ENCODE assay signal across 12 cellular contexts in the genomic region with DNA sequence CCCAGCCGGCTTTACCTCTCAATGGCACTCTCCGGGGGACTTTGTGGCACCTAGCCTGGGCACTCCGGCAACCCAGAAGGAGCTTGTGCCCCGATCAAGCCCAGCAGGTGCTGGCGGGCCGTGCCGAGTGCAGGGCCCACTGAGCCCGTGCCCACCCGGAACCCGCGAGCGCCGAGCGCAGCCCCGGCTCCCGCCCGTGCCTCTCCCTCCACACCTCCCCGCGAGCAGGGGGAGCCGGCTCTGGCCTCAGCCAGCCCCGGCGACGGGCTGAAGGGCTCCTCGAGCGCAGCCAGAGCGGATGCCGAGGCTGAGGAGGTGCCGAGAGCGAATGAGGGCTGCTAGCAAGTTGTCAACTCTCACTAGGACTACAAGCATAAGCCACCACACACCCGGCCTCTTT.
DNase-seq lines count a peak whose midpoint lies in the region; ATAC-seq, FAIRE-seq and TF ChIP-seq lines count a peak whose summit lies in the region.
"Had no signal": no experiment of that assay in that cellular context is flagged by ENCODE, and none has a peak within 500 bp of the region (broad histone marks: within the 10 kb centered on the region; RNA-seq: fewer than 3 reads in every experiment).

No MANE protein-coding gene starts in this region.

- H3K36me3 Mint-ChIP-seq in Caco-2 (ENCODE audit: insufficient read depth, unreplicated experiment) (peaks cover 5% of the 10 kb centered on the region), CD14-positive monocyte (peaks cover 11 to 16% of the 10 kb centered on the region in 2 donors)
- peaks cover 6% of the 10 kb centered on the region for H3K36me3 Mint-ChIP-seq in activated T-helper 1 cell treated with anti-CD3 and anti-CD28 coated beads, Interleukin-12 subunit alpha, Interleukin-12 subunit beta, Interleukin-2, Interleukin-4 antibody, amounts not matched to agents 30 ng/mL and 10 ng/mL and 1 ng/mL, durations not matched to agents 14 hours and 24 hours and 36 hours (ENCODE audit: low read depth)
- peaks cover 9% of the 10 kb centered on the region for H3K36me3 Mint-ChIP-seq in CD8-positive, alpha-beta T cell

- no peak for TF ChIP-seq POLR2A in H1 (IDR thresholded peaks at IDR 0.05; ENCODE audit: control extremely low read depth in 1 of 2, low read depth in 2 of 2, low read length in 2 of 2)

- no peaks in the 10 kb centered on the region for H3K79me2 ChIP-seq in H1 (ENCODE audit: control insufficient read depth in 1 of 2, insufficient read depth in 2 of 2, low read length in 2 of 2)

- H2BK120ac ChIP-seq in H1 (replicated peaks; ENCODE audit: low read depth, low read length) (no peak overlapping the region), neuronal stem cell (ENCODE audit: low read depth, low read length) (no peak overlapping the region)

- H3K4me3 Mint-ChIP-seq in Caco-2 (ENCODE audit: unreplicated experiment) (no peak overlapping the region), CD14-positive monocyte (no peak overlapping the region)
- H3K4me3 Mint-ChIP-seq in activated T-helper 1 cell treated with anti-CD3 and anti-CD28 coated beads, Interleukin-12 subunit alpha, Interleukin-12 subunit beta, Interleukin-2, Interleukin-4 antibody, amounts not matched to agents 30 ng/mL and 10 ng/mL and 1 ng/mL, durations not matched to agents 14 hours and 24 hours and 36 hours, result no peak overlapping the region
- H3K4me3 Mint-ChIP-seq in CD8-positive, alpha-beta T cell, result no peak overlapping the region

- H3K27ac ChIP-seq in 22Rv1 (peak overlapping the region; percentile 61), H1 (ENCODE audit: low read depth, low read length) (no peak overlapping the region), neuronal stem cell (replicated peaks; ENCODE audit: low read length) (no peak overlapping the region)
- no peak overlapping the region for H3K27ac ChIP-seq in CD8-positive, alpha-beta T cell (ENCODE audit: low read depth, low read length)
- H3K27ac ChIP-seq: A549 had no signal

- H3K14ac ChIP-seq in H1 (ENCODE audit: insufficient read length) (no peak overlapping the region), neuronal stem cell (ENCODE audit: low read length) (no peak overlapping the region)

- no peak overlapping the region for H3K56ac ChIP-seq in H1 (replicated peaks; ENCODE audit: insufficient read length, low read depth, low read length)

- H2AFZ ChIP-seq in H1 (ENCODE audit: low read length), result no peak overlapping the region
- H2AFZ ChIP-seq in neuronal stem cell (ENCODE audit: low read length), result no peak overlapping the region

- H3K79me1 ChIP-seq in H1 (ENCODE audit: low read depth, low read length) (no peaks in the 10 kb centered on the region), neuronal stem cell (ENCODE audit: low read depth, low read length) (no peaks in the 10 kb centered on the region)

- no peak overlapping the region for H2BK15ac ChIP-seq in H1 (ENCODE audit: low read length)
- H2BK15ac ChIP-seq in neuronal stem cell (ENCODE audit: low read length), result no peak overlapping the region

- H4K5ac ChIP-seq in H1 (ENCODE audit: insufficient read length, low read depth, low read length), result no peak overlapping the region

- H3K4me3 ChIP-seq in Caco-2 (ENCODE audit: low read depth, low read length) (no peak overlapping the region), H1 (ENCODE audit: extremely low read depth in 1 of 4, insufficient read depth in 2 of 4, low read depth in 3 of 4, low read length in 4 of 4) (no peak overlapping the region), neuronal stem cell (ENCODE audit: low read length in 2 of 2) (peak overlapping the region in 1 of 2 donors; percentile 23)
- no peak overlapping the region for H3K4me3 ChIP-seq in CD8-positive, alpha-beta T cell (ENCODE audit: low read depth, low read length)
- H3K4me3 ChIP-seq: A549 had no signal

- H3K27me3 Mint-ChIP-seq in Caco-2 (ENCODE audit: insufficient read depth, unreplicated experiment) (no peaks in the 10 kb centered on the region), CD14-positive monocyte (ENCODE audit: low read depth in 3 of 3) (peaks cover 0 to 3% (median 0%) of the 10 kb centered on the region in 3 donors)
- no peaks in the 10 kb centered on the region for H3K27me3 Mint-ChIP-seq in activated T-helper 1 cell treated with anti-CD3 and anti-CD28 coated beads, Interleukin-12 subunit alpha, Interleukin-12 subunit beta, Interleukin-2, Interleukin-4 antibody, amounts not matched to agents 30 ng/mL and 10 ng/mL and 1 ng/mL, durations not matched to agents 14 hours and 24 hours and 36 hours (ENCODE audit: insufficient read depth)
- no peaks in the 10 kb centered on the region for H3K27me3 Mint-ChIP-seq in CD8-positive, alpha-beta T cell (ENCODE audit: low read depth)

- H3K27me3 ChIP-seq in Caco-2 (replicated peaks; ENCODE audit: control insufficient read depth, insufficient read depth, low read length) (no peaks in the 10 kb centered on the region), H1 (replicated peaks in 1 of 4; ENCODE audit: control insufficient read depth in 3 of 4, extremely low read depth in 1 of 4, insufficient read depth in 3 of 4, low read length in 3 of 4) (no peaks in the 10 kb centered on the region), neuronal stem cell (ENCODE audit: control insufficient read depth in 3 of 3, insufficient read depth in 3 of 3, low read depth in 1 of 3, low read length in 3 of 3) (peaks cover 0 to 3% (median 0%) of the 10 kb centered on the region in 3 experiments)
- H3K27me3 ChIP-seq in CD8-positive, alpha-beta T cell (ENCODE audit: insufficient read depth, low read length), result no peaks in the 10 kb centered on the region
- H3K27me3 ChIP-seq: BE2C had no signal

- intact Hi-C loops in Caco-2 (cut with micrococcal nuclease; ENCODE audit: unreplicated experiment), result no loop called here
- intact Hi-C loops in activated T-helper 1 cell treated with anti-CD3 and anti-CD28 coated beads, Interleukin-12 subunit alpha, Interleukin-12 subunit beta, Interleukin-2, Interleukin-4 antibody, amounts not matched to agents 30 ng/mL and 10 ng/mL and 1 ng/mL, durations not matched to agents 14 hours and 24 hours and 36 hours (cut with micrococcal nuclease), result no loop called here
- intact Hi-C loops in CD8-positive, alpha-beta T cell (cut with DNase I, micrococcal nuclease), result no loop called here
- intact Hi-C loops in CD14-positive monocyte (cut with micrococcal nuclease), result no loop called here

- H3K18ac ChIP-seq in H1 (ENCODE audit: extremely low read depth, low read length), result no peak overlapping the region
- H3K18ac ChIP-seq in neuronal stem cell (ENCODE audit: low read length), result peak overlapping the region; percentile 5

- H3K9ac ChIP-seq in H1 (replicated peaks in 1 of 4; ENCODE audit: extremely low read depth in 1 of 4, low read depth in 3 of 4, low read length in 3 of 4) (no peak overlapping the region), neuronal stem cell (ENCODE audit: low read depth, low read length, poor library complexity) (no peak overlapping the region)

- no peak overlapping the region for H2BK20ac ChIP-seq in H1 (ENCODE audit: low read length)

- no peak overlapping the region for H3K4ac ChIP-seq in H1 (replicated peaks; ENCODE audit: insufficient read length, low read depth, low read length)
- H3K4ac ChIP-seq in neuronal stem cell (ENCODE audit: low read length), result no peak overlapping the region

- H3K9me3 Mint-ChIP-seq in Caco-2 (ENCODE audit: unreplicated experiment) (peaks cover 6% of the 10 kb centered on the region), CD14-positive monocyte (peaks cover 12 to 23% (median 21%) of the 10 kb centered on the region in 7 donors)
- H3K9me3 Mint-ChIP-seq in activated T-helper 1 cell treated with anti-CD3 and anti-CD28 coated beads, Interleukin-12 subunit alpha, Interleukin-12 subunit beta, Interleukin-2, Interleukin-4 antibody, amounts not matched to agents 30 ng/mL and 10 ng/mL and 1 ng/mL, durations not matched to agents 14 hours and 24 hours and 36 hours, result peaks cover 4% of the 10 kb centered on the region
- H3K9me3 Mint-ChIP-seq in CD8-positive, alpha-beta T cell, result no peaks in the 10 kb centered on the region

- no peak for FAIRE-seq in H1 (lab: Jason Lieb, UNC)
- FAIRE-seq: A549 had no signal

- WGBS in H1 (ENCODE audit: extremely low coverage in 1 of 2, insufficient coverage in 1 of 2, insufficient read length in 1 of 2, insufficient replicate concordance in 2 of 2, low coverage in 1 of 2, low lambda C conversion rate in 2 of 2, missing lambda C conversion rate in 1 of 2), 2 experiments, result 94% methylated on average over 29 of the region's 30 CpGs; no CpG with 5 or more reads in 1 of the 2 experiments
- WGBS in neuronal stem cell (ENCODE audit: extremely low coverage in 2 of 2, insufficient read length in 2 of 2, insufficient replicate concordance in 1 of 2), 2 donors, result no CpG with 5 or more reads among the region's 30 CpGs

- peaks cover 20% of the 10 kb centered on the region for H3K4me1 ChIP-seq in Caco-2
- no peaks in the 10 kb centered on the region for H3K4me1 ChIP-seq in H1 (replicated peaks in 1 of 4; ENCODE audit: control insufficient read depth in 3 of 4, insufficient read depth in 4 of 4, low read length in 3 of 4)
- no peaks in the 10 kb centered on the region for H3K4me1 ChIP-seq in neuronal stem cell (ENCODE audit: control insufficient read depth in 2 of 2, insufficient read depth in 1 of 2, low read depth in 1 of 2, low read length in 2 of 2)
- H3K4me1 ChIP-seq in CD8-positive, alpha-beta T cell (ENCODE audit: insufficient read depth, low read length), result peaks cover 15% of the 10 kb centered on the region
- H3K4me1 ChIP-seq: A549, BE2C had no signal

- ATAC-seq in CD8-positive, alpha-beta T cell, result no peak
- ATAC-seq: A549 had no signal

- no peak overlapping the region for H2BK5ac ChIP-seq in H1 (ENCODE audit: low read depth, low read length)
- H2BK5ac ChIP-seq in neuronal stem cell (ENCODE audit: low read length), result no peak overlapping the region

- H3K23me2 ChIP-seq in H1 (ENCODE audit: low read depth, low read length), result no peaks in the 10 kb centered on the region

- H3K27ac Mint-ChIP-seq in Caco-2 (ENCODE audit: unreplicated experiment), result peak overlapping the region; percentile 46
- H3K27ac Mint-ChIP-seq in activated T-helper 1 cell treated with anti-CD3 and anti-CD28 coated beads, Interleukin-12 subunit alpha, Interleukin-12 subunit beta, Interleukin-2, Interleukin-4 antibody, amounts not matched to agents 30 ng/mL and 10 ng/mL and 1 ng/mL, durations not matched to agents 14 hours and 24 hours and 36 hours, result no peak overlapping the region
- H3K27ac Mint-ChIP-seq in CD8-positive, alpha-beta T cell, result no peak overlapping the region
- no peak overlapping the region for H3K27ac Mint-ChIP-seq in CD14-positive monocyte

- H3K4me1 Mint-ChIP-seq in Caco-2 (ENCODE audit: low read depth, unreplicated experiment), result peaks cover 9% of the 10 kb centered on the region
- peaks cover 16% of the 10 kb centered on the region for H3K4me1 Mint-ChIP-seq in activated T-helper 1 cell treated with anti-CD3 and anti-CD28 coated beads, Interleukin-12 subunit alpha, Interleukin-12 subunit beta, Interleukin-2, Interleukin-4 antibody, amounts not matched to agents 30 ng/mL and 10 ng/mL and 1 ng/mL, durations not matched to agents 14 hours and 24 hours and 36 hours (ENCODE audit: low read depth)
- H3K4me1 Mint-ChIP-seq in CD8-positive, alpha-beta T cell (ENCODE audit: low read depth), result peaks cover 22% of the 10 kb centered on the region
- H3K4me1 Mint-ChIP-seq in CD14-positive monocyte, result peaks cover 34% of the 10 kb centered on the region

- TF ChIP-seq RAD21 in H1 (IDR thresholded peaks at IDR 0.05 in 1 of 2, conservative IDR thresholded peaks at IDR 0.05 in 1 of 2; ENCODE audit: low read depth in 2 of 2, low read length in 2 of 2), result no peak

- H4K8ac ChIP-seq in H1 (ENCODE audit: extremely low read depth, insufficient read depth, low read length), result peak overlapping the region; percentile 25; the same call in 1 of the 2 replicates
- H4K8ac ChIP-seq in neuronal stem cell (ENCODE audit: low read depth, low read length), result no peak overlapping the region

- POLR2A ChIA-PET in Caco-2 (lab: Charles Lee), result no interaction called here
- POLR2A ChIA-PET in H1 (lab: Charles Lee; ENCODE audit: partially characterized antibody), result no interaction called here
- POLR2A ChIA-PET in CD8-positive, alpha-beta T cell (lab: Charles Lee), result interaction anchor here (0.6 kb wide), 1 partner anchor 159 kb away, joined by 3 read pairs; no protein-coding TSS in a partner anchor

- H3K9me3 ChIP-seq in Caco-2 (peaks cover 8% of the 10 kb centered on the region; the same call in 1 of the 2 replicates), H1 (ENCODE audit: insufficient read depth in 2 of 2, low read depth in 1 of 2, low read length in 1 of 2) (peaks cover 13 to 24% of the 10 kb centered on the region in 2 experiments), neuronal stem cell (replicated peaks in 1 of 2; ENCODE audit: control insufficient read depth in 2 of 2, insufficient read depth in 1 of 2, low read depth in 1 of 2, low read length in 2 of 2) (peaks cover 3 to 7% of the 10 kb centered on the region in 2 donors)
- H3K9me3 ChIP-seq in CD8-positive, alpha-beta T cell (ENCODE audit: low read length), result no peaks in the 10 kb centered on the region
- H3K9me3 ChIP-seq: BE2C had no signal

- BruUV-seq in Caco-2 (replicated peaks; lab: Mats Ljungman, UMichigan), result no TSS peak

- DNase-seq in Caco-2 (no peak), H1 (ENCODE audit: low read depth in 1 of 2, low spot score in 2 of 2) (no peak), neuronal stem cell (ENCODE audit: low spot score) (no peak), CD14-positive monocyte (ENCODE audit: low spot score) (no peak)
- no peak for DNase-seq in activated T-helper 1 cell treated with anti-CD3 and anti-CD28 coated beads, Interleukin-12 subunit alpha, Interleukin-12 subunit beta, Interleukin-2, Interleukin-4 antibody, amounts not matched to agents 30 ng/mL and 10 ng/mL and 1 ng/mL, durations not matched to agents 14 hours and 24 hours and 36 hours (ENCODE audit: low spot score)
- no peak for DNase-seq in CD8-positive, alpha-beta T cell
- DNase-seq: BE2C, Calu3, DMS 273 treated with DMSO at 0.1 percent for 48 hours, H7 had no signal

- H3K23ac ChIP-seq in H1 (ENCODE audit: insufficient read length) (no peak overlapping the region), neuronal stem cell (ENCODE audit: low read depth, low read length, poor library complexity) (no peak overlapping the region)

- no peaks in the 10 kb centered on the region for H4K20me1 ChIP-seq in H1 (replicated peaks in 1 of 2; ENCODE audit: control insufficient read depth in 1 of 2, insufficient read depth in 2 of 2, low read length in 2 of 2)

- H4K91ac ChIP-seq in H1 (replicated peaks; ENCODE audit: insufficient read length, low read length) (no peak overlapping the region), neuronal stem cell (ENCODE audit: low read depth, low read length, poor library complexity) (no peak overlapping the region)

- H2AK5ac ChIP-seq in H1 (ENCODE audit: low read depth, low read length) (no peak overlapping the region), neuronal stem cell (ENCODE audit: low read depth, low read length) (no peak overlapping the region)

- H2BK12ac ChIP-seq in H1 (ENCODE audit: low read depth, low read length) (no peak overlapping the region), neuronal stem cell (ENCODE audit: low read length) (no peak overlapping the region)

- CTCF ChIA-PET in Caco-2 (lab: Charles Lee) (no interaction called here), H1 (lab: Charles Lee; ENCODE audit: partially characterized antibody) (interaction anchor here (0.8 kb wide), 1 partner anchor 16 kb away, joined by 3 read pairs; no protein-coding TSS in a partner anchor)
- CTCF ChIA-PET in CD8-positive, alpha-beta T cell (lab: Charles Lee), result no interaction called here

- TF ChIP-seq EP300 in H1 (IDR thresholded peaks at IDR 0.05; ENCODE audit: borderline replicate concordance in 1 of 2, low read depth in 2 of 2, low read length in 2 of 2), result no peak

- no peak overlapping the region for H3K4me2 ChIP-seq in H1 (ENCODE audit: insufficient read depth in 1 of 2, low read depth in 2 of 2, low read length in 2 of 2)
- no peak overlapping the region for H3K4me2 ChIP-seq in neuronal stem cell (ENCODE audit: insufficient read depth, low read length, poor library complexity, severe bottlenecking)
- H3K4me2 ChIP-seq: A549 had no signal

- TF ChIP-seq CTCF in 22Rv1 (IDR thresholded peaks at IDR 0.05) (no peak), Caco-2 (IDR thresholded peaks at IDR 0.05; ENCODE audit: insufficient read depth in 1 of 2, low read depth in 1 of 2, low read length in 1 of 2, severe bottlenecking in 1 of 2, unreplicated experiment in 1 of 2) (no peak), H1 (IDR thresholded peaks at IDR 0.05; ENCODE audit: control extremely low read depth in 1 of 3, insufficient read depth in 1 of 3, low read depth in 1 of 3, low read length in 3 of 3) (no peak), CD14-positive monocyte (IDR thresholded peaks at IDR 0.05) (no peak)
- no peak for TF ChIP-seq CTCF in CD8-positive, alpha-beta T cell (IDR thresholded peaks at IDR 0.05)

- H3K36me3 ChIP-seq in Caco-2 (ENCODE audit: control insufficient read depth, insufficient read depth, low read length) (no peaks in the 10 kb centered on the region), H1 (ENCODE audit: control insufficient read depth in 2 of 4, insufficient read depth in 4 of 4, low read length in 3 of 4) (peaks cover 0 to 9% (median 0%) of the 10 kb centered on the region in 4 experiments; a peak in 2 of 8 replicates), neuronal stem cell (replicated peaks in 1 of 2; ENCODE audit: control insufficient read depth in 2 of 2, insufficient read depth in 2 of 2, low read length in 2 of 2) (no peaks in the 10 kb centered on the region)
- H3K36me3 ChIP-seq in CD8-positive, alpha-beta T cell (ENCODE audit: insufficient read depth, low read length), result no peaks in the 10 kb centered on the region
- H3K36me3 ChIP-seq: BE2C had no signal
